8 cellular contexts compared by ENCODE assay signal in genomic region chr9:112012026-112012902, GRCh38.
A peak's percentile ranks its signal among the peaks of the same experiment; 100 is the strongest.
DNase-seq lines count a peak whose midpoint lies in the region; ATAC-seq and FAIRE-seq lines count a peak whose summit lies in the region.

No MANE protein-coding gene starts in this region.

- FAIRE-seq in endometrium (lab: Jason Lieb, UNC): peak; percentile 8

- DNase-seq in CD1c-positive myeloid dendritic cell (ENCODE audit: extremely low spot score) (peak; percentile 86), RPMI8226 (peak; percentile 80), myocyte (ENCODE audit: low read depth) (peak; percentile 97), NCI-H2227 (lab: John Stamatoyannopoulos, UW; ENCODE audit: unreplicated experiment) (no peak)
- no peak for DNase-seq in activated effector memory CD4-positive, alpha-beta T cell treated with anti-CD3 and anti-CD28 coated beads, Interleukin-2, amount 50 U/mL, for 16 hours

- ATAC-seq in GM19025 (IDR thresholded peaks at IDR 0.05; ENCODE audit: low read depth, unreplicated experiment) (peak; percentile 69), HG03135 (IDR thresholded peaks at IDR 0.05; ENCODE audit: unreplicated experiment) (peak; percentile 62)

Comparison
In these comparisons a context has a peak if more than half of its experiments do, and no peak if none do; other contexts are left out.
1. DNase-seq: peak in CD1c-positive myeloid dendritic cell (single experiment), RPMI8226 (single experiment) and myocyte (single experiment); none in NCI-H2227 (single experiment) and activated effector memory CD4-positive, alpha-beta T cell treated with anti-CD3 and anti-CD28 coated beads, Interleukin-2, amount 50 U/mL, for 16 hours (single experiment).